ENCODE assay signal across 22 cellular contexts in genomic region chr13:43293008-43293407, GRCh38.
"Had no signal": no experiment of that assay in that cellular context is flagged by ENCODE, and none has a peak within 500 bp of the region (broad histone marks: within the 10 kb centered on the region; RNA-seq: fewer than 3 reads in every experiment).

No MANE protein-coding gene starts in this region.

- H3K9me3 ChIP-seq: adrenal gland, breast epithelium, spleen, stomach, upper lobe of left lung had no signal

- H3K36me3 ChIP-seq: adrenal gland, breast epithelium, spleen, stomach, upper lobe of left lung had no signal

- FAIRE-seq: astrocyte, endometrium, keratinocyte, TTC549 had no signal

- DNase-seq: activated CD4-positive, alpha-beta T cell treated with anti-CD3 and anti-CD28 coated beads, Interleukin-2, amount 50 U/mL, for 1 hour; activated effector memory CD4-positive, alpha-beta T cell treated with anti-CD3 and anti-CD28 coated beads, Interleukin-2, amount 50 U/mL, for 16 hours; activated naive CD4-positive, alpha-beta T cell treated with anti-CD3 and anti-CD28 coated beads, Interleukin-2, amount 50 U/mL, for 16 hours; adrenal gland; cortex of kidney; erythroblast; foreskin melanocyte; hypothalamus; midbrain; occipital lobe; retina; spleen; stomach; upper lobe of left lung had no signal

- H3K27ac ChIP-seq: adrenal gland, breast epithelium, spleen, stomach, upper lobe of left lung had no signal

- H3K27me3 ChIP-seq: adrenal gland, breast epithelium, spleen, stomach, upper lobe of left lung had no signal

- H3K4me3 ChIP-seq: adrenal gland, breast epithelium, spleen, stomach, upper lobe of left lung had no signal

- H3K4me3 Mint-ChIP-seq: nephron, WTC11 had no signal

- H3K4me1 ChIP-seq: adrenal gland, breast epithelium, spleen, stomach, upper lobe of left lung had no signal

- H3K27ac Mint-ChIP-seq: nephron, WTC11 had no signal

- ATAC-seq: left lobe of liver, WTC11 had no signal

- H3K9me3 Mint-ChIP-seq: nephron, WTC11 had no signal
